Comparison of ENCODE assay signal across 18 cellular contexts in the genomic region with DNA sequence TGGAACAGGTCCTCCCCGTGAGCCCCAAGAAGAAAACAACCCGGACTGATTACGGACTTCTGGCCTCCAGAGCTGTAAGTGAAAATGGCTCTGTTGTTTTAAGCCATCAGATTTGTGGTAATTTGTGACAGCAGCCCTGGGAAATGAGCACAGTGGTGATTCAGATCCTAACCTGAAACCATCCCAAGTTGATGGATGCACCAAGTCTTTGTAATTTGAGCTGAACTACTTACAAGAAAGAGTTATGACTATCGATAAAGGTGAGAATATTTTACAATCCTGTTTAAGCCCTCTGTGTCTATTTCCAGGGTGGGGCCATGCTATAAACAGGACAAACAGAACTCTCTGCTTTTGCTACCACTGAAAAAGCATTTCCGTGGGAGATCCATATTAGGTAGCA. TPM values are rescaled to one million over a fixed set of nuclear protein-coding genes. Genes with fewer than 3 reads are reported as not detected.
DNase-seq lines count a peak whose midpoint lies in the region; ATAC-seq and TF ChIP-seq lines count a peak whose summit lies in the region.
"Had no signal": no experiment of that assay in that cellular context is flagged by ENCODE, and none has a peak within 500 bp of the region (broad histone marks: within the 10 kb centered on the region; RNA-seq: fewer than 3 reads in every experiment).

No MANE protein-coding gene starts in this region.

- H3K27ac Mint-ChIP-seq in activated naive CD8-positive, alpha-beta T cell treated with anti-CD3 and anti-CD28 coated beads, Interleukin-2, amount 50 U/mL, for 24 hours = no peak overlapping the region
- H3K27ac Mint-ChIP-seq: B cell; CD4-positive, alpha-beta memory T cell had no signal

- H3K9me3 Mint-ChIP-seq in activated naive CD8-positive, alpha-beta T cell treated with anti-CD3 and anti-CD28 coated beads, Interleukin-2, amount 50 U/mL, for 24 hours = no peaks in the 10 kb centered on the region

- H3K4me3 ChIP-seq in mammary epithelial cell (replicated peaks in 1 of 3; ENCODE audit: insufficient read depth in 1 of 3, low read depth in 2 of 3, low read length in 3 of 3) = no peak overlapping the region
- H3K4me3 ChIP-seq in breast epithelium = no peak overlapping the region
- H3K4me3 ChIP-seq in coronary artery = no peak overlapping the region

- intact Hi-C loops in mammary epithelial cell (cut with micrococcal nuclease) (no loop called here), breast epithelium (cut with DNase I; ENCODE audit: low total_unique reads) (no loop called here), left colon (cut with DNase I, micrococcal nuclease) (no loop called here)

- no peak overlapping the region for H2AFZ ChIP-seq in mammary epithelial cell (ENCODE audit: low read depth, low read length)

- peaks cover 26% of the 10 kb centered on the region for H3K4me1 ChIP-seq in mammary epithelial cell (ENCODE audit: insufficient read depth, low read length)
- no peaks in the 10 kb centered on the region for H3K4me1 ChIP-seq in breast epithelium

- H3K4me3 Mint-ChIP-seq in activated naive CD8-positive, alpha-beta T cell treated with anti-CD3 and anti-CD28 coated beads, Interleukin-2, amount 50 U/mL, for 24 hours = no peak overlapping the region
- H3K4me3 Mint-ChIP-seq: B cell; CD4-positive, alpha-beta memory T cell had no signal

- dilution Hi-C loops in mammary epithelial cell (cut with HindIII; ENCODE audit: low sequenced_read_pairs) = no loop called here

- no peak for TF ChIP-seq CTCF in mammary epithelial cell (conservative IDR thresholded peaks at IDR 0.05 in 1 of 2, IDR thresholded peaks at IDR 0.05 in 1 of 2; ENCODE audit: extremely low read depth in 1 of 2, insufficient read depth in 1 of 2, low read depth in 1 of 2, low read length in 2 of 2)
- no peak for TF ChIP-seq CTCF in breast epithelium (IDR thresholded peaks at IDR 0.05)
- no peak for TF ChIP-seq CTCF in coronary artery (IDR thresholded peaks at IDR 0.05)

- WGBS in mammary epithelial cell (ENCODE audit: low coverage, missing lambda C conversion rate) = 88% methylated on average over 5 of the region's 5 CpGs

- CTCF ChIA-PET in mammary epithelial cell (lab: Charles Lee; ENCODE audit: low non-redundant PET) = no interaction called here

- H3K27me3 Mint-ChIP-seq in activated naive CD8-positive, alpha-beta T cell treated with anti-CD3 and anti-CD28 coated beads, Interleukin-2, amount 50 U/mL, for 24 hours = peaks cover 15% of the 10 kb centered on the region

- no peak overlapping the region for H3K27ac ChIP-seq in mammary epithelial cell (ENCODE audit: insufficient read depth, low read depth, low read length)
- H3K27ac ChIP-seq in breast epithelium = no peak overlapping the region
- H3K27ac ChIP-seq in coronary artery = no peak overlapping the region
- H3K27ac ChIP-seq: 22Rv1 had no signal

- in situ Hi-C loops in mammary epithelial cell (cut with MboI; ENCODE audit: low sequenced_read_pairs in 2 of 2) = no loop called here

- no peak overlapping the region for H3K4me2 ChIP-seq in mammary epithelial cell (ENCODE audit: insufficient read depth, low read depth, low read length)

- no peak overlapping the region for H3K9ac ChIP-seq in mammary epithelial cell (ENCODE audit: insufficient read depth, low read length)

- DNase-seq in mammary epithelial cell (peak; percentile 69), breast epithelium (ENCODE audit: low spot score in 2 of 2) (no peak), coronary artery (ENCODE audit: low spot score) (peak; percentile 33), left colon (no peak), C1 segment of cervical spinal cord (lab: John Stamatoyannopoulos, UW) (no peak)
- DNase-seq in activated naive CD8-positive, alpha-beta T cell treated with anti-CD3 and anti-CD28 coated beads, Interleukin-2, amount 50 U/mL, for 24 hours = no peak
- no peak for DNase-seq in stimulated activated CD4-positive, alpha-beta T cell treated with anti-CD3 and anti-CD28 coated beads, Interleukin-15, amount 100 ng/mL, for 24 hours
- DNase-seq: CD4-positive, alpha-beta memory T cell; MV-4-11; NCI-H1417; NCI-H1930; NCI-H2171; NCI-H446; NCI-H69; RPMI8226 had no signal

- peaks cover 14% of the 10 kb centered on the region for H3K4me1 Mint-ChIP-seq in activated naive CD8-positive, alpha-beta T cell treated with anti-CD3 and anti-CD28 coated beads, Interleukin-2, amount 50 U/mL, for 24 hours
- H3K4me1 Mint-ChIP-seq: CD4-positive, alpha-beta memory T cell had no signal

- no TSS peak for BruUV-seq in mammary epithelial cell (replicated peaks; lab: Mats Ljungman, UMichigan)

- H3K36me3 ChIP-seq in mammary epithelial cell (ENCODE audit: insufficient read depth, low read length) (no peaks in the 10 kb centered on the region), breast epithelium (no peaks in the 10 kb centered on the region)

- no peaks in the 10 kb centered on the region for H3K36me3 Mint-ChIP-seq in activated naive CD8-positive, alpha-beta T cell treated with anti-CD3 and anti-CD28 coated beads, Interleukin-2, amount 50 U/mL, for 24 hours (ENCODE audit: low read depth)
- H3K36me3 Mint-ChIP-seq: CD4-positive, alpha-beta memory T cell had no signal

- no peaks in the 10 kb centered on the region for H4K20me1 ChIP-seq in mammary epithelial cell (ENCODE audit: insufficient read depth, low read length)

- H3K27me3 ChIP-seq in mammary epithelial cell (ENCODE audit: insufficient read depth, low read length) (no peaks in the 10 kb centered on the region), breast epithelium (no peaks in the 10 kb centered on the region)

- H3K79me2 ChIP-seq in mammary epithelial cell (ENCODE audit: insufficient read depth, low read length) = no peaks in the 10 kb centered on the region

- no peaks in the 10 kb centered on the region for H3K9me3 ChIP-seq in mammary epithelial cell (replicated peaks; ENCODE audit: insufficient read depth, low read length)
- no peaks in the 10 kb centered on the region for H3K9me3 ChIP-seq in breast epithelium

- no peak for TF ChIP-seq POLR2A in breast epithelium (IDR thresholded peaks at IDR 0.05)

- ATAC-seq in left colon (peak; percentile 36), HG03095 (IDR thresholded peaks at IDR 0.05; ENCODE audit: unreplicated experiment) (no peak)
- no peak for ATAC-seq in activated naive CD8-positive, alpha-beta T cell treated with anti-CD3 and anti-CD28 coated beads, Interleukin-2, amount 50 U/mL, for 24 hours

RNA-seq across cellular contexts. Expression of a gene that starts 19.1 kb away (rescaled TPM):
- 10 to 100 TPM; 42.2 to 45.2 TPM for total RNA-seq in mammary epithelial cell
- 29.1 TPM for polyA plus RNA-seq in mammary epithelial cell
- 93.5 TPM for polyA minus RNA-seq in mammary epithelial cell
- total RNA-seq in breast epithelium = 100 to 1,000 TPM in 2 of 3 donors, 10 to 100 TPM in 1; 82.7 to 114 (median 104) TPM
- total RNA-seq in left colon = 10 to 100 TPM; 72.3 to 97.8 TPM
- polyA plus RNA-seq: CD4-positive, alpha-beta memory T cell had no signal

Comparison
In these comparisons a context has a peak if more than half of its experiments do, and no peak if none do; other contexts are left out.
1. DNase-seq: peak in mammary epithelial cell (single experiment) and coronary artery (single experiment); none in breast epithelium (0 of 2), left colon (0 of 2), activated naive CD8-positive, alpha-beta T cell treated with anti-CD3 and anti-CD28 coated beads, Interleukin-2, amount 50 U/mL, for 24 hours (single experiment), stimulated activated CD4-positive, alpha-beta T cell treated with anti-CD3 and anti-CD28 coated beads, Interleukin-15, amount 100 ng/mL, for 24 hours (single experiment) and C1 segment of cervical spinal cord (0 of 14).